In genomic region chr7:138478499-138478908, GRCh38 we compare ENCODE assay signal across 8 cellular contexts. TPM values are rescaled to one million over a fixed set of nuclear protein-coding genes. Genes with fewer than 3 reads are reported as not detected.
DNase-seq lines count a peak whose midpoint lies in the region; ATAC-seq and TF ChIP-seq lines count a peak whose summit lies in the region.

No MANE protein-coding gene starts in this region.

- no peak for TF ChIP-seq CTCF in GM06990 (IDR thresholded peaks at IDR 0.05; ENCODE audit: insufficient read depth, low read length, poor library complexity, severe bottlenecking)
- no peak for TF ChIP-seq CTCF in GM20000 (IDR thresholded peaks at IDR 0.05; ENCODE audit: extremely low read depth, missing control alignments)
- TF ChIP-seq CTCF in body of pancreas (IDR thresholded peaks at IDR 0.05), result no peak
- no peak for TF ChIP-seq CTCF in coronary artery (IDR thresholded peaks at IDR 0.05)
- TF ChIP-seq CTCF in psoas muscle (IDR thresholded peaks at IDR 0.05), result no peak

- in situ Hi-C loops in HAP-1 (cut with MboI; ENCODE audit: low sequenced_read_pairs), result no loop called here

- DNase-seq in GM06990 (ENCODE audit: extremely low read depth, insufficient read length) (peak; percentile 34), GM20000 (ENCODE audit: low spot score) (peak; percentile 19), body of pancreas (peak in 2 of 4 donors; percentile 40 to 48), coronary artery (ENCODE audit: low spot score) (no peak), HAP-1 (ENCODE audit: low spot score in 2 of 2) (no peak), psoas muscle (no peak)
- no peak for DNase-seq in activated T-cell treated with anti-CD3 and anti-CD28 coated beads, Interleukin-2, amount 50 U/mL, for 48 hours

- no peak overlapping the region for H3K4me3 ChIP-seq in GM06990 (replicated peaks; ENCODE audit: low read depth, low read length)
- H3K4me3 ChIP-seq in body of pancreas, result no peak overlapping the region
- H3K4me3 ChIP-seq in coronary artery, result no peak overlapping the region
- no peak overlapping the region for H3K4me3 ChIP-seq in HAP-1
- no peak overlapping the region for H3K4me3 ChIP-seq in psoas muscle

- intact Hi-C loops in body of pancreas (cut with DNase I) (no loop called here), psoas muscle (cut with DNase I) (no loop called here)

- WGBS in body of pancreas, 2 donors, result 55 to 59% methylated on average over 1 of the region's 1 CpG
- 88 to 100% (median 88%) methylated on average over 1 of the region's 1 CpG for WGBS in psoas muscle, 3 donors

- H3K36me3 ChIP-seq in GM06990 (ENCODE audit: control insufficient read depth, insufficient read depth, low read length), result no peaks in the 10 kb centered on the region
- no peaks in the 10 kb centered on the region for H3K36me3 ChIP-seq in body of pancreas (replicated peaks in 1 of 2; ENCODE audit: insufficient read depth in 1 of 2, low read depth in 2 of 2)
- no peaks in the 10 kb centered on the region; the same call in none of the 2 replicates for H3K36me3 ChIP-seq in HAP-1 (replicated peaks)
- no peaks in the 10 kb centered on the region for H3K36me3 ChIP-seq in psoas muscle (ENCODE audit: insufficient read depth in 1 of 2, low read depth in 1 of 2)

- no peaks in the 10 kb centered on the region for H3K27me3 ChIP-seq in GM06990 (replicated peaks; ENCODE audit: control insufficient read depth, insufficient read depth, low read length)
- H3K27me3 ChIP-seq in body of pancreas, result no peaks in the 10 kb centered on the region
- H3K27me3 ChIP-seq in HAP-1 (ENCODE audit: low read depth), result no peaks in the 10 kb centered on the region
- H3K27me3 ChIP-seq in psoas muscle (ENCODE audit: insufficient read depth in 3 of 3, low read length in 2 of 3), result no peaks in the 10 kb centered on the region

- H3K27ac ChIP-seq in body of pancreas (peak overlapping the region in 2 of 4 donors; percentile 40 to 59), coronary artery (no peak overlapping the region), psoas muscle (no peak overlapping the region)

- no peaks in the 10 kb centered on the region for H3K9me3 ChIP-seq in body of pancreas
- H3K9me3 ChIP-seq in HAP-1, result no peaks in the 10 kb centered on the region
- H3K9me3 ChIP-seq in psoas muscle, result no peaks in the 10 kb centered on the region

- ATAC-seq in HG03342 (IDR thresholded peaks at IDR 0.05; ENCODE audit: unreplicated experiment) (peak; percentile 74), body of pancreas (peak; percentile 76), psoas muscle (no peak)

- TF ChIP-seq POLR2A in body of pancreas (IDR thresholded peaks at IDR 0.05), result no peak

- H3K4me1 ChIP-seq in body of pancreas (peaks cover 42% of the 10 kb centered on the region), HAP-1 (peaks cover 22% of the 10 kb centered on the region), psoas muscle (peaks cover under 1% of the 10 kb centered on the region)

RNA-seq across cellular contexts. Expression of gene TRIM24, which starts 18.4 kb away (rescaled TPM):
- total RNA-seq in body of pancreas, result 10 to 100 TPM; 12.2 to 12.5 TPM
- total RNA-seq in psoas muscle, result 10 to 100 TPM; 15.0 to 21.4 (median 17.9) TPM
- polyA plus RNA-seq in psoas muscle, result 10 to 100 TPM in 2 of 3 donors, 1 to 10 TPM in 1; 4.7 to 11.3 (median 10.6) TPM

Comparison
In these comparisons a context has a peak if more than half of its experiments do, and no peak if none do; other contexts are left out.
1. DNase-seq: peak in GM06990 (single experiment) and GM20000 (single experiment); none in coronary artery (single experiment), HAP-1 (0 of 2), psoas muscle (0 of 2) and activated T-cell treated with anti-CD3 and anti-CD28 coated beads, Interleukin-2, amount 50 U/mL, for 48 hours (0 of 2).
2. ATAC-seq: peak in HG03342 (single experiment) and body of pancreas (single experiment); none in psoas muscle (0 of 4).